13 cellular contexts compared by ENCODE assay signal in the genomic region with DNA sequence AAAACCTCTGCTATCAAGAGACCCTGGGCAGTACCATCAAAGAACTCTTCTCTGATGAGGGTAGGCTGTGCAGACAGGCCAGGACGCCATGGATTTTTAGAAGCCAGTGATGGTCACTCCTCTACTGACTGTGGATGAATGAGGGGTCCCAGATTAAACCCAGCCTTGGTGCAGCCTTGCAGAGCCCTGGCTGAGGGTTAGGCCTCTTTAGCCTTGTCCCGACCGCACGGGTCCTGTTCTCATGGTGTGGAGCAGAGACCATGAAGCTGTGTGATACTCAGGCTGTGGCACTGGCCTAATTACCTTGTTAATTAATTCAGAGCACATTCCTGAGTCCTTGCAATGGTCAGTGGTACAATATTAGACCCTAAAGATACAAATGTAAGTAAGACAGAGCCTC.
DNase-seq lines count a peak whose midpoint lies in the region; ATAC-seq, FAIRE-seq and TF ChIP-seq lines count a peak whose summit lies in the region.
"Had no signal": no experiment of that assay in that cellular context is flagged by ENCODE, and none has a peak within 500 bp of the region (broad histone marks: within the 10 kb centered on the region; RNA-seq: fewer than 3 reads in every experiment).

No MANE protein-coding gene starts in this region.

- no peak for TF ChIP-seq CTCF in cardiac muscle cell (IDR thresholded peaks at IDR 0.05; ENCODE audit: low read depth, low read length)
- no peak for TF ChIP-seq CTCF in heart left ventricle (IDR thresholded peaks at IDR 0.05)
- TF ChIP-seq CTCF in kidney (IDR thresholded peaks at IDR 0.05; ENCODE audit: borderline replicate concordance, extremely low read depth, insufficient read depth): no peak
- TF ChIP-seq CTCF in foreskin fibroblast (IDR thresholded peaks at IDR 0.05; ENCODE audit: low read depth, low read length): no peak

- no peaks in the 10 kb centered on the region for H3K9me3 ChIP-seq in cardiac muscle cell (ENCODE audit: low read depth)
- no peaks in the 10 kb centered on the region for H3K9me3 ChIP-seq in heart left ventricle
- H3K9me3 ChIP-seq in kidney (ENCODE audit: control insufficient read depth in 1 of 2, low read length in 2 of 2): no peaks in the 10 kb centered on the region
- H3K9me3 ChIP-seq: BLaER1, Caco-2 had no signal

- intact Hi-C loops in heart left ventricle (cut with DNase I): loop anchor here in 1 of 10 donors (10.0 kb wide), 1 partner anchor 209 kb away; no protein-coding TSS in a partner anchor
- intact Hi-C loops in kidney (cut with DNase I): no loop called here
- intact Hi-C loops in sciatic nerve (cut with DNase I): no loop called here

- peak overlapping the region; percentile 21 for H3K27ac ChIP-seq in cardiac muscle cell
- no peak overlapping the region for H3K27ac ChIP-seq in heart left ventricle
- no peak overlapping the region for H3K27ac ChIP-seq in kidney (ENCODE audit: low read depth in 2 of 2, low read length in 2 of 2)
- H3K27ac ChIP-seq: 22Rv1, BLaER1 had no signal

- no peak for ATAC-seq in heart left ventricle
- peak; percentile 26 for ATAC-seq in sciatic nerve

- H3K27me3 ChIP-seq in cardiac muscle cell (no peaks in the 10 kb centered on the region), heart left ventricle (no peaks in the 10 kb centered on the region)
- H3K27me3 ChIP-seq: BLaER1 had no signal

- no peak for FAIRE-seq in kidney (lab: Jason Lieb, UNC)

- 83 to 92% (median 89%) methylated on average over 1 to 4 of the region's 4 CpGs for WGBS in heart left ventricle, 4 donors

- DNase-seq in cardiac muscle cell (ENCODE audit: low read depth in 1 of 2, low spot score in 1 of 2) (peak in 1 of 2 donors; percentile 3), heart left ventricle (no peak), kidney (peak; percentile 53), sciatic nerve (ENCODE audit: low spot score) (no peak), foreskin fibroblast (no peak), globus pallidus (ENCODE audit: low spot score) (no peak), NCI-H510A (lab: John Stamatoyannopoulos, UW) (no peak)
- DNase-seq: Caco-2; CD8-positive, alpha-beta memory T cell; GF-D8; HCEC 1CT had no signal

- no peak overlapping the region for H3K9ac ChIP-seq in kidney (ENCODE audit: low read length in 2 of 2)
- H3K9ac ChIP-seq: BLaER1 had no signal

- TF ChIP-seq POLR2A in heart left ventricle (IDR thresholded peaks at IDR 0.05): no peak

- peaks cover 7% of the 10 kb centered on the region for H3K4me1 ChIP-seq in cardiac muscle cell (ENCODE audit: low read depth)
- H3K4me1 ChIP-seq in heart left ventricle: peaks cover 0 to 12% (median 0%) of the 10 kb centered on the region in 12 donors
- H3K4me1 ChIP-seq in kidney (ENCODE audit: control insufficient read depth in 1 of 2, insufficient read depth in 1 of 2, low read depth in 1 of 2, low read length in 2 of 2): no peaks in the 10 kb centered on the region
- H3K4me1 ChIP-seq: BLaER1, Caco-2 had no signal

- H3K4me3 ChIP-seq in cardiac muscle cell: no peak overlapping the region
- H3K4me3 ChIP-seq in heart left ventricle: no peak overlapping the region
- H3K4me3 ChIP-seq in kidney (ENCODE audit: low read length in 2 of 2): no peak overlapping the region
- no peak overlapping the region for H3K4me3 ChIP-seq in foreskin fibroblast (ENCODE audit: low read depth in 1 of 2, low read length in 2 of 2)
- H3K4me3 ChIP-seq: BLaER1 had no signal

- H3K36me3 ChIP-seq in cardiac muscle cell (no peaks in the 10 kb centered on the region), heart left ventricle (peaks cover 0 to 5% (median 0%) of the 10 kb centered on the region in 9 donors), kidney (ENCODE audit: control insufficient read depth in 1 of 2, insufficient read depth in 2 of 2, low read length in 2 of 2) (no peaks in the 10 kb centered on the region)
- H3K36me3 ChIP-seq: BLaER1 had no signal
